8 cellular contexts compared by ENCODE assay signal in the genomic region with DNA sequence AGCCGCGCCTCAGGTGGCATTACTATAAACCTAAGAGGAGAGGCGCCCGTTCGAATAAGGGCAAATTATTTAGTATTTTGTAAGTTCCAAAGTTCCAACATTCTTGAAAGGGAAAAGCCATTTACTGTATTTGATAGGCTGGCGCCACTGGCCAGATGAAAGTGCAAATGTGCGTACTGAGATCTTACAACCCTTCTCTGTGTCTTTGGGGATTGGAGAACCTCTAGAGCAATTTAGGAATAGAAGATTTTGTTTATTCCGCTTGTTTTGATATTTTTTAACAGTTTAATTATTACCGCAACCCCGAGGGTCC. TPM values are rescaled to one million over a fixed set of nuclear protein-coding genes. Genes with fewer than 3 reads are reported as not detected.
DNase-seq lines count a peak whose midpoint lies in the region; ATAC-seq and TF ChIP-seq lines count a peak whose summit lies in the region.

No MANE protein-coding gene starts in this region.

- ATAC-seq in T-helper 17 cell: no peak
- peak in 2 of 4 donors; percentile 6 to 9 for ATAC-seq in psoas muscle

- peak overlapping the region; percentile 59 for H3K27ac ChIP-seq in psoas muscle

- H3K4me1 ChIP-seq in psoas muscle: peaks cover 11% of the 10 kb centered on the region

- peaks cover 20% of the 10 kb centered on the region for H3K4me1 Mint-ChIP-seq in T-helper 17 cell

- peak overlapping the region; percentile 94 for H3K4me3 Mint-ChIP-seq in T-helper 17 cell

- H3K36me3 ChIP-seq in GM06990 (ENCODE audit: control insufficient read depth, insufficient read depth, low read length) (no peaks in the 10 kb centered on the region), psoas muscle (ENCODE audit: insufficient read depth in 1 of 2, low read depth in 1 of 2) (no peaks in the 10 kb centered on the region)

- WGBS in psoas muscle, 3 donors: 17 to 20% (median 19%) methylated on average over 10 of the region's 10 CpGs

- H3K27me3 Mint-ChIP-seq in T-helper 17 cell: peaks cover 18% of the 10 kb centered on the region

- H3K9me3 ChIP-seq in T-helper 17 cell (ENCODE audit: control insufficient read depth, low read length, poor library complexity, severe bottlenecking) (no peaks in the 10 kb centered on the region), psoas muscle (no peaks in the 10 kb centered on the region)

- no peak for TF ChIP-seq CTCF in GM06990 (IDR thresholded peaks at IDR 0.05; ENCODE audit: insufficient read depth, low read length, poor library complexity, severe bottlenecking)
- TF ChIP-seq CTCF in fibroblast of the aortic adventitia (IDR thresholded peaks at IDR 0.05; ENCODE audit: insufficient read depth, low read length): no peak
- TF ChIP-seq CTCF in psoas muscle (IDR thresholded peaks at IDR 0.05): no peak

- peaks cover 7% of the 10 kb centered on the region for H3K36me3 Mint-ChIP-seq in T-helper 17 cell (ENCODE audit: low read depth)

- H3K4me3 ChIP-seq in GM06990 (replicated peaks; ENCODE audit: low read depth, low read length) (peak overlapping the region; percentile 84), fibroblast of the aortic adventitia (ENCODE audit: low read depth, low read length) (peak overlapping the region; percentile 91), psoas muscle (peak overlapping the region; percentile 87)

- intact Hi-C loops in psoas muscle (cut with DNase I): no loop called here

- peak overlapping the region; percentile 85 for H3K27ac Mint-ChIP-seq in T-helper 17 cell

- DNase-seq in GM06990 (ENCODE audit: extremely low read depth, insufficient read length) (no peak), T-helper 17 cell (no peak), fibroblast of the aortic adventitia (ENCODE audit: low read depth) (no peak), psoas muscle (no peak), SHP77 (lab: John Stamatoyannopoulos, UW) (no peak), NCI-H1930 (lab: John Stamatoyannopoulos, UW) (no peak), NCI-H1092 treated with DMSO at 0.1 percent for 48 hours (lab: John Stamatoyannopoulos, UW) (no peak)
- DNase-seq in stimulated activated CD4-positive, alpha-beta T cell treated with anti-CD3 and anti-CD28 coated beads, Interleukin-4, amount 100 ng/mL, for 24 hours: no peak

- H3K27me3 ChIP-seq in GM06990 (replicated peaks; ENCODE audit: control insufficient read depth, insufficient read depth, low read length) (no peaks in the 10 kb centered on the region), psoas muscle (ENCODE audit: insufficient read depth in 3 of 3, low read length in 2 of 3) (no peaks in the 10 kb centered on the region)

RNA-seq across cellular contexts. Expression of a gene that starts 0.5 kb away (rescaled TPM):
- total RNA-seq in T-helper 17 cell (1 to 10 TPM; 3.5 to 5.6 TPM), fibroblast of the aortic adventitia (ENCODE audit: low replicate concordance) (21.0 and 22.1 TPM in 2 replicates), psoas muscle (1 to 10 TPM; 3.0 to 6.1 (median 3.5) TPM)
- polyA plus RNA-seq in psoas muscle: 1 to 10 TPM; 1.7 to 3.7 (median 2.2) TPM

RNA-seq across cellular contexts. Expression of a gene that starts 22.1 kb away (rescaled TPM):
- total RNA-seq in T-helper 17 cell (not detected), fibroblast of the aortic adventitia (ENCODE audit: low replicate concordance) (0.82 and 1.1 TPM in 2 replicates), psoas muscle (under 1 TPM in 2 of 4 donors, not detected in 2; 0.15 to 0.78 TPM)
- under 1 TPM; 0.20 to 0.40 (median 0.25) TPM for polyA plus RNA-seq in psoas muscle
